Comparison of ENCODE assay signal across 10 cellular contexts in the genomic region with DNA sequence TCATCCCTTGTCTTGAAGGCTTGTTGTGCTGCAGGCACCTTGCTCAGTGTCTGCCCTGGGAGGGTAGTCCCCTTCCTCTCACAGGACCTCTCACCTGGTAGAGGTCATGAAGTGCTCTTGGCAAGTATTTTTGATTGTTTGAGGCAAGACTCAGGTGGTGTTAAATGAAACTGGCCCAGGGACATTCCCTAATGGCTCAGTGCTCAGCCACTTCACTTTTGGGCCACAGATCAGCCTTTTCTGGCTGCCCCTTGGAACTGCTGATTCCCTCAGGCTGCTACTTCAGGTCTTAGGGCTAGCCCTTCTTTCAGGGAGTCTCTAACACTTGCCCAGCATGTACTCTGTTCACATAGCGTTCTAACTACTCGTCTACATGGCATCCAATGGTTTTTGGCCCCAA.
"Had no signal": no experiment of that assay in that cellular context is flagged by ENCODE, and none has a peak within 500 bp of the region (broad histone marks: within the 10 kb centered on the region; RNA-seq: fewer than 3 reads in every experiment).

No MANE protein-coding gene starts in this region.

- H3K27ac Mint-ChIP-seq: HFFc6, IgD-negative memory B cell had no signal

- ATAC-seq: HCT116, HepG2 had no signal

- H3K36me3 Mint-ChIP-seq: IgD-negative memory B cell had no signal

- H3K9me3 ChIP-seq: HAP-1 had no signal

- H3K27me3 Mint-ChIP-seq: IgD-negative memory B cell had no signal

- H3K4me3 ChIP-seq: GM23248, HAP-1 had no signal

- H3K4me1 ChIP-seq: HAP-1 had no signal

- H3K4me3 Mint-ChIP-seq: HFFc6, IgD-negative memory B cell had no signal

- DNase-seq: GM23248, GOT3, H7, HFFc6, KBM-7 had no signal

- H3K9me3 Mint-ChIP-seq: HFFc6, IgD-negative memory B cell had no signal

- H3K27ac ChIP-seq: GM23248, HL-60 had no signal

- H3K36me3 ChIP-seq: HAP-1 had no signal
